ENCODE assay signal across 8 cellular contexts in genomic region chr16:28873543-28874201, GRCh38. TPM values are rescaled to one million over a fixed set of nuclear protein-coding genes. Genes with fewer than 3 reads are reported as not detected.
DNase-seq lines count a peak whose midpoint lies in the region; ATAC-seq and TF ChIP-seq lines count a peak whose summit lies in the region.

No MANE protein-coding gene starts in this region.

- H3K27me3 ChIP-seq in DOHH2 (ENCODE audit: control insufficient read depth, low read length) (no peaks in the 10 kb centered on the region), left ventricle myocardium inferior (ENCODE audit: low read depth) (no peaks in the 10 kb centered on the region)

- ATAC-seq in HG02763 (IDR thresholded peaks at IDR 0.05; ENCODE audit: unreplicated experiment): no peak

- intact Hi-C loops in left ventricle myocardium inferior (cut with micrococcal nuclease): no loop called here

- peak; percentile 82 for TF ChIP-seq CTCF in DOHH2 (IDR thresholded peaks at IDR 0.05; ENCODE audit: low read depth, low read length, poor library complexity, severe bottlenecking)
- peak; percentile 65 for TF ChIP-seq CTCF in left ventricle myocardium inferior (IDR thresholded peaks at IDR 0.05; ENCODE audit: borderline replicate concordance)

- no peaks in the 10 kb centered on the region for H3F3A ChIP-seq in DOHH2 (ENCODE audit: control insufficient read depth, insufficient read depth)

- no peaks in the 10 kb centered on the region for H3K9me2 ChIP-seq in DOHH2 (replicated peaks; ENCODE audit: control insufficient read depth, low read length)

- H3K9me3 ChIP-seq in DOHH2 (ENCODE audit: control insufficient read depth, insufficient read depth, low read length) (no peaks in the 10 kb centered on the region), left ventricle myocardium inferior (replicated peaks) (no peaks in the 10 kb centered on the region)

- H3K4me1 ChIP-seq in DOHH2 (ENCODE audit: control insufficient read depth, low read length) (peaks cover 5% of the 10 kb centered on the region), left ventricle myocardium inferior (no peaks in the 10 kb centered on the region)

- H3K4me3 ChIP-seq in DOHH2 (ENCODE audit: low read length) (no peak overlapping the region), left ventricle myocardium inferior (no peak overlapping the region)

- no peak overlapping the region for H3K27ac ChIP-seq in DOHH2 (ENCODE audit: low read depth, low read length)
- H3K27ac ChIP-seq in left ventricle myocardium inferior (replicated peaks): no peak overlapping the region

- H3K79me2 ChIP-seq in DOHH2 (ENCODE audit: control insufficient read depth, low read length): peaks cover 4% of the 10 kb centered on the region

- DNase-seq in NCI-H69 (lab: John Stamatoyannopoulos, UW): peak; percentile 27
- DNase-seq in activated T-helper 1 cell treated with anti-CD3 and anti-CD28 coated beads, Interleukin-2, amount 50 U/mL, for 16 hours (ENCODE audit: low read depth in 1 of 2, low spot score in 1 of 2): peak; percentile 23 to 53
- DNase-seq in left ventricle myocardium inferior: no peak
- peak; percentile 34 to 50 (median 37) for DNase-seq in stimulated activated CD4-positive, alpha-beta T cell treated with anti-CD3 and anti-CD28 coated beads, TNF-alpha, amount 100 ng/mL, for 24 hours (ENCODE audit: low read depth in 3 of 3)
- DNase-seq in nucleus accumbens (lab: John Stamatoyannopoulos, UW): no peak
- no peak for DNase-seq in NCI-H1436 (lab: John Stamatoyannopoulos, UW)

- H3K36me3 ChIP-seq in DOHH2 (ENCODE audit: control insufficient read depth, low read length): peaks cover 42% of the 10 kb centered on the region
- H3K36me3 ChIP-seq in left ventricle myocardium inferior: peaks cover 61% of the 10 kb centered on the region

- H3K4me2 ChIP-seq in DOHH2 (ENCODE audit: low read length): no peak overlapping the region

- H4K20me1 ChIP-seq in DOHH2 (ENCODE audit: control insufficient read depth, insufficient read depth, low read depth, low read length): no peaks in the 10 kb centered on the region

RNA-seq across cellular contexts. Expression of gene ATP2A1, which starts 4.6 kb away (rescaled TPM):
- 0.38 TPM for total RNA-seq in left ventricle myocardium inferior

RNA-seq across cellular contexts. Expression of gene SH2B1, which starts 10.0 kb away (rescaled TPM):
- 48.5 TPM for total RNA-seq in left ventricle myocardium inferior

RNA-seq across cellular contexts. Expression of gene TUFM, which starts 27.5 kb away (rescaled TPM):
- total RNA-seq in left ventricle myocardium inferior: 236 TPM

RNA-seq across cellular contexts. Expression of gene ATXN2L, which starts 50.9 kb away (rescaled TPM):
- total RNA-seq in left ventricle myocardium inferior: 51.2 TPM

RNA-seq across cellular contexts. Expression of gene RABEP2, which starts 51.4 kb away (rescaled TPM):
- 17.7 TPM for total RNA-seq in left ventricle myocardium inferior

Comparison
In these comparisons a context has a peak if more than half of its experiments do, and no peak if none do; other contexts are left out.
1. DNase-seq: peak in NCI-H69 (single experiment), activated T-helper 1 cell treated with anti-CD3 and anti-CD28 coated beads, Interleukin-2, amount 50 U/mL, for 16 hours (2 of 2) and stimulated activated CD4-positive, alpha-beta T cell treated with anti-CD3 and anti-CD28 coated beads, TNF-alpha, amount 100 ng/mL, for 24 hours (3 of 3); none in left ventricle myocardium inferior (single experiment), nucleus accumbens (0 of 56) and NCI-H1436 (single experiment).